1 cellular context compared by ENCODE assay signal in genomic region chr12:68842784-68843567, GRCh38.
TF ChIP-seq lines count a peak whose summit lies in the region.

No MANE protein-coding gene starts in this region.

TF ChIP-seq in K562, 482 proteins besides CTCF, POLR2A, EP300 and RAD21 (continued from another document):
- TF ChIP-seq ZBTB12 (CRISPR knock-in tag; IDR thresholded peaks at IDR 0.05) = no peak
TF ChIP-seq in K562: peak in this region for 1.
